In genomic region chr7:107212719-107213118, GRCh38 we compare ENCODE assay signal across 19 cellular contexts. TPM values are rescaled to one million over a fixed set of nuclear protein-coding genes. Genes with fewer than 3 reads are reported as not detected.
DNase-seq lines count a peak whose midpoint lies in the region; TF ChIP-seq lines count a peak whose summit lies in the region.
"Had no signal": no experiment of that assay in that cellular context is flagged by ENCODE, and none has a peak within 500 bp of the region (broad histone marks: within the 10 kb centered on the region; RNA-seq: fewer than 3 reads in every experiment).

No MANE protein-coding gene starts in this region.

- H3K4me3 ChIP-seq in NB4 (ENCODE audit: low read depth, low read length) (no peak overlapping the region), epithelial cell of proximal tubule (ENCODE audit: low read depth, low read length) (peak overlapping the region; percentile 51), breast epithelium (no peak overlapping the region)
- H3K4me3 ChIP-seq: A549, SK-N-MC had no signal

- intact Hi-C loops in breast epithelium (cut with DNase I; ENCODE audit: low total_unique reads) = no loop called here

- H3K27me3 ChIP-seq in breast epithelium = no peaks in the 10 kb centered on the region

- H3K36me3 ChIP-seq in breast epithelium = no peaks in the 10 kb centered on the region

- peaks cover 0 to 3% of the 10 kb centered on the region in 2 donors for H3K9me3 ChIP-seq in breast epithelium
- H3K9me3 ChIP-seq: A549 had no signal

- TF ChIP-seq CTCF in GM13976 (IDR thresholded peaks at IDR 0.05; ENCODE audit: borderline replicate concordance, control extremely low read depth, extremely low read depth, insufficient read depth, missing control alignments) = no peak
- no peak for TF ChIP-seq CTCF in NB4 (IDR thresholded peaks at IDR 0.05; ENCODE audit: low read depth, low read length)
- no peak for TF ChIP-seq CTCF in epithelial cell of proximal tubule (conservative IDR thresholded peaks at IDR 0.05; ENCODE audit: low read depth, low read length)
- no peak for TF ChIP-seq CTCF in breast epithelium (IDR thresholded peaks at IDR 0.05)

- H3K4me1 Mint-ChIP-seq in activated T-cell treated with anti-CD3 and anti-CD28 coated beads, Interleukin-2, amount 50 U/mL, for 24 hours (ENCODE audit: low read depth) = peaks cover 4% of the 10 kb centered on the region
- H3K4me1 Mint-ChIP-seq: B cell had no signal

- no peak overlapping the region for H3K4me3 Mint-ChIP-seq in activated T-cell treated with anti-CD3 and anti-CD28 coated beads, Interleukin-2, amount 50 U/mL, for 24 hours
- H3K4me3 Mint-ChIP-seq: B cell, CD14-positive monocyte had no signal

- no peak for DNase-seq in activated T-cell treated with anti-CD3 and anti-CD28 coated beads, Interleukin-2, amount 50 U/mL, for 24 hours
- DNase-seq in activated T-cell treated with anti-CD3 and anti-CD28 coated beads for 4 hours (no peak), GM13976 (ENCODE audit: low spot score) (peak; percentile 29), NB4 (ENCODE audit: low read depth) (peak; percentile 22), epithelial cell of proximal tubule (ENCODE audit: low read depth) (no peak), breast epithelium (ENCODE audit: low spot score in 2 of 2) (no peak), HCEC 1CT (no peak), 8988T (no peak)
- DNase-seq: KBM-7, MM.1S, NCI-H1694 treated with DMSO at 0.1 percent for 48 hours, NCI-H2081 treated with DMSO at 0.1 percent for 48 hours, NCI-H526, PC-3, SW 1271 had no signal

- H3K27me3 Mint-ChIP-seq in activated T-cell treated with anti-CD3 and anti-CD28 coated beads, Interleukin-2, amount 50 U/mL, for 24 hours = no peaks in the 10 kb centered on the region
- H3K27me3 Mint-ChIP-seq: B cell had no signal

- no peak overlapping the region for H3K27ac ChIP-seq in breast epithelium
- H3K27ac ChIP-seq: A549, SK-N-MC had no signal

- in situ Hi-C loops in GM13976 (cut with MboI; ENCODE audit: low sequenced_read_pairs, unreplicated experiment) = no loop called here

- peak overlapping the region; percentile 41 for H3K27ac Mint-ChIP-seq in activated T-cell treated with anti-CD3 and anti-CD28 coated beads, Interleukin-2, amount 50 U/mL, for 24 hours
- H3K27ac Mint-ChIP-seq: B cell had no signal

- TF ChIP-seq POLR2A in NB4 (IDR thresholded peaks at IDR 0.05; ENCODE audit: extremely low read depth, insufficient read length) (no peak), breast epithelium (IDR thresholded peaks at IDR 0.05) (no peak)

- peaks cover 0 to 4% of the 10 kb centered on the region in 2 donors for H3K4me1 ChIP-seq in breast epithelium
- H3K4me1 ChIP-seq: A549 had no signal

- H3K36me3 Mint-ChIP-seq in activated T-cell treated with anti-CD3 and anti-CD28 coated beads, Interleukin-2, amount 50 U/mL, for 24 hours (ENCODE audit: low read depth) = peaks cover 83% of the 10 kb centered on the region

- H3K9me3 Mint-ChIP-seq in activated T-cell treated with anti-CD3 and anti-CD28 coated beads, Interleukin-2, amount 50 U/mL, for 24 hours = peaks cover 13% of the 10 kb centered on the region

RNA-seq across cellular contexts. Expression of gene HBP1, which starts 43.9 kb away (rescaled TPM):
- total RNA-seq in epithelial cell of proximal tubule = 29.5 and 34.4 TPM in 2 replicates
- total RNA-seq in breast epithelium = 100 to 1,000 TPM; 166 to 269 (median 176) TPM

Comparison
In these comparisons a context has a peak if more than half of its experiments do, and no peak if none do; other contexts are left out.
1. DNase-seq: peak in GM13976 (single experiment) and NB4 (single experiment); none in activated T-cell treated with anti-CD3 and anti-CD28 coated beads, Interleukin-2, amount 50 U/mL, for 24 hours (single experiment), activated T-cell treated with anti-CD3 and anti-CD28 coated beads for 4 hours (single experiment), epithelial cell of proximal tubule (single experiment), breast epithelium (0 of 2), HCEC 1CT (single experiment) and 8988T (single experiment).